ENCODE assay signal across 17 cellular contexts in the genomic region with DNA sequence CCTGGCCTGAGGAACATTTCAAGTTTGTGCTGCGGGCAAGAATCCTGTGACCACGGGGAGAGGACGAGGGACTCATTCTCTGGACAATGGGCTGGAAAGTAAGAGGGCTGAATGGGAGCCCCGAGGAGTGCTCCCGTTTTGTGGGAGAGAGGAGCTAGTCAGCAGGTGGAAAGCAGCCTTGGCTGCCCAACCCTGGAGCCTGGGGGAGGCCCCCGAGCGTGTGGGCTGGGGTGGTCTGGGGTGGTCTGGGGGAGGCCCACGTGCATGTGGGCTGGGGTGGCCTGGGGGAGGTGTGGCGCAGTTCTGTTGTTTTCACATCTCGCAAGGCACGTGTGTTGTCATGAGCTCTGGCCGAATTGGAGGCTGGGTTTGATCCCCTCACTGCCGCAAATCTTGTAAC. TPM values are rescaled to one million over a fixed set of nuclear protein-coding genes. Genes with fewer than 3 reads are reported as not detected.
DNase-seq lines count a peak whose midpoint lies in the region; ATAC-seq and TF ChIP-seq lines count a peak whose summit lies in the region.
"Had no signal": no experiment of that assay in that cellular context is flagged by ENCODE, and none has a peak within 500 bp of the region (broad histone marks: within the 10 kb centered on the region; RNA-seq: fewer than 3 reads in every experiment).

No MANE protein-coding gene starts in this region.

- H3K9me3 Mint-ChIP-seq in CD14-positive monocyte: no peaks in the 10 kb centered on the region
- no peaks in the 10 kb centered on the region for H3K9me3 Mint-ChIP-seq in endothelial cell (ENCODE audit: unreplicated experiment)
- no peaks in the 10 kb centered on the region for H3K9me3 Mint-ChIP-seq in nephron progenitor cell
- H3K9me3 Mint-ChIP-seq: HFFc6 had no signal

- no peaks in the 10 kb centered on the region for H3K27me3 ChIP-seq in HL-60 (ENCODE audit: insufficient read depth, poor library complexity, severe bottlenecking)

- H3K4me1 Mint-ChIP-seq in CD14-positive monocyte: peaks cover 56% of the 10 kb centered on the region
- H3K4me1 Mint-ChIP-seq in endothelial cell (ENCODE audit: unreplicated experiment): peaks cover 34% of the 10 kb centered on the region
- peaks cover 18% of the 10 kb centered on the region for H3K4me1 Mint-ChIP-seq in nephron progenitor cell

- H3K27ac Mint-ChIP-seq in CD14-positive monocyte: peak overlapping the region in 5 of 7 donors; percentile 81 to 97 (median 92)
- H3K27ac Mint-ChIP-seq in endothelial cell (ENCODE audit: unreplicated experiment): no peak overlapping the region
- peak overlapping the region; percentile 95 for H3K27ac Mint-ChIP-seq in nephron progenitor cell
- H3K27ac Mint-ChIP-seq: HFFc6 had no signal

- DNase-seq in CD14-positive monocyte (ENCODE audit: low spot score) (no peak), HL-60 (ENCODE audit: low read depth in 1 of 2, low spot score in 1 of 2) (no peak), endothelial cell (ENCODE audit: low spot score) (no peak), nephron progenitor cell (no peak), SIG-M5 treated with dmso at 0.1 percent for 504 hours (lab: John Stamatoyannopoulos, UW; ENCODE audit: unreplicated experiment) (no peak), OCI-M2 (lab: John Stamatoyannopoulos, UW; ENCODE audit: unreplicated experiment) (no peak)
- DNase-seq: C1 segment of cervical spinal cord, DMS79 treated with DMSO at 0.1 percent for 48 hours, GDM1, GM23248, HFFc6, KG1, NCI-H1048, NCI-H69, Right ventricle myocardium superior had no signal

- H3K4me3 ChIP-seq in HL-60 (replicated peaks; ENCODE audit: insufficient read depth, low read length): no peak overlapping the region
- H3K4me3 ChIP-seq: GM23248 had no signal

- intact Hi-C loops in CD14-positive monocyte (cut with micrococcal nuclease): no loop called here

- H3K4me3 Mint-ChIP-seq in CD14-positive monocyte (peak overlapping the region; percentile 86 to 94), endothelial cell (ENCODE audit: unreplicated experiment) (peak overlapping the region; percentile 62), nephron progenitor cell (no peak overlapping the region)
- H3K4me3 Mint-ChIP-seq: HFFc6 had no signal

- H3K27ac ChIP-seq in HL-60 (replicated peaks): peak overlapping the region; percentile 70
- H3K27ac ChIP-seq: GM23248 had no signal

- no peak for ATAC-seq in HG03045 (IDR thresholded peaks at IDR 0.05; ENCODE audit: unreplicated experiment)
- no peak for ATAC-seq in GM21825 (IDR thresholded peaks at IDR 0.05; ENCODE audit: unreplicated experiment)

- no peak for TF ChIP-seq CTCF in CD14-positive monocyte (IDR thresholded peaks at IDR 0.05)
- TF ChIP-seq CTCF in HL-60 (IDR thresholded peaks at IDR 0.05; ENCODE audit: insufficient read depth, low read length): no peak
- TF ChIP-seq CTCF in endothelial cell (IDR thresholded peaks at IDR 0.05; ENCODE audit: unreplicated experiment): no peak
- TF ChIP-seq CTCF in nephron progenitor cell (IDR thresholded peaks at IDR 0.05): no peak

- H3K27me3 Mint-ChIP-seq in CD14-positive monocyte (ENCODE audit: low read depth in 3 of 3): peaks cover 0 to 2% (median 0%) of the 10 kb centered on the region in 3 donors
- peaks cover 5% of the 10 kb centered on the region for H3K27me3 Mint-ChIP-seq in endothelial cell (ENCODE audit: unreplicated experiment)
- peaks cover 4% of the 10 kb centered on the region for H3K27me3 Mint-ChIP-seq in nephron progenitor cell (ENCODE audit: low read depth, poor library complexity)

- peaks cover 35 to 54% of the 10 kb centered on the region in 2 donors for H3K36me3 Mint-ChIP-seq in CD14-positive monocyte
- H3K36me3 Mint-ChIP-seq in endothelial cell (ENCODE audit: low read depth, unreplicated experiment): peaks cover 29% of the 10 kb centered on the region
- peaks cover 78% of the 10 kb centered on the region for H3K36me3 Mint-ChIP-seq in nephron progenitor cell (ENCODE audit: low read depth)

RNA-seq across cellular contexts. Expression of a gene that starts 27.5 kb away (rescaled TPM):
- 10 to 100 TPM; 10.1 to 15.0 TPM for polyA plus RNA-seq in CD14-positive monocyte
- total RNA-seq in endothelial cell (ENCODE audit: unreplicated experiment): 120 TPM

RNA-seq across cellular contexts. Expression of a gene that starts 40.9 kb away (rescaled TPM):
- 10 to 100 TPM; 83.2 to 87.6 TPM for polyA plus RNA-seq in CD14-positive monocyte
- total RNA-seq in endothelial cell (ENCODE audit: unreplicated experiment): 20.3 TPM

RNA-seq across cellular contexts. Expression of a gene that starts 56.0 kb away (rescaled TPM):
- 1 to 10 TPM; 1.9 to 4.5 TPM for polyA plus RNA-seq in CD14-positive monocyte
- 25.6 TPM for total RNA-seq in endothelial cell (ENCODE audit: unreplicated experiment)
